In the genomic region with DNA sequence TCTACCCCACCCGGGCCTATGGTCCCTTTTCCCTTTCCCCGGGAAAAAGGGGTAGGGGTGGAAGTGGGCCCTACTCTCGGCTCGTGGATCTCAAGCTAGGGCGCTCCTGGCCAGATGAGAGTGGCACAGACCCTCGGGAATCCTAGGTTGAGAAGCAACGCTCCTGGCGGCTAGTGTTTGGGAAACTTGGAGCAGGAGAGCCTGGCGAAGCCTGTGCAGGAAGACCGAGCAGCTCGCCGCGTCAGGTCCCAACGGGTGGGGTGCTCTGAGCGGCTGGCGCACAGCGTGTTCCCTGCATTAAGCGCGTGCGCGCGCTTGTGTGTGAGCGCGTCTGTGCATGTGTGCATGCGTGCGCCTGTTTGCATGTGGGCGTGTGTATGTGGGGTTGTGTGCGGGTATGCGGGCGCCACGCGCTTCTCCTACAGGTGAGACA, we compare ENCODE assay signal across 8 cellular contexts. TPM values are rescaled to one million over a fixed set of nuclear protein-coding genes. Genes with fewer than 3 reads are reported as not detected.
A peak's percentile ranks its signal among the peaks of the same experiment; 100 is the strongest.
DNase-seq lines count a peak whose midpoint lies in the region; ATAC-seq, FAIRE-seq and TF ChIP-seq lines count a peak whose summit lies in the region.

No MANE protein-coding gene starts in this region.

- peak overlapping the region; percentile 1; the same call in 1 of the 2 replicates for H3K9ac ChIP-seq in OCI-LY1 (ENCODE audit: low read length)
- no peak overlapping the region for H3K9ac ChIP-seq in iPS-20b (ENCODE audit: low read depth, low read length)

- H3K4me1 ChIP-seq in OCI-LY1 (ENCODE audit: insufficient read depth, low read length, severe bottlenecking) (peaks cover 35% of the 10 kb centered on the region), iPS-20b (ENCODE audit: insufficient read depth, low read length) (peaks cover 19% of the 10 kb centered on the region; the same call in 1 of the 2 replicates)

- H3K9me2 ChIP-seq in OCI-LY1 (ENCODE audit: low read depth, low read length) = no peaks in the 10 kb centered on the region

- no peak for TF ChIP-seq CTCF in OCI-LY1 (IDR thresholded peaks at IDR 0.05; ENCODE audit: low read length)

- H3K4me3 Mint-ChIP-seq in activated naive CD8-positive, alpha-beta T cell treated with anti-CD3 and anti-CD28 coated beads, Interleukin-2, amount 50 U/mL, for 24 hours = peak overlapping the region; percentile 78

- in situ Hi-C loops in G401 (cut with HindIII; ENCODE audit: low sequenced_read_pairs) = no loop called here

- H3K27ac Mint-ChIP-seq in activated naive CD8-positive, alpha-beta T cell treated with anti-CD3 and anti-CD28 coated beads, Interleukin-2, amount 50 U/mL, for 24 hours = peak overlapping the region; percentile 60

- no peaks in the 10 kb centered on the region for H4K20me1 ChIP-seq in OCI-LY1 (ENCODE audit: insufficient read depth, low read length)

- H3K9me3 Mint-ChIP-seq in activated naive CD8-positive, alpha-beta T cell treated with anti-CD3 and anti-CD28 coated beads, Interleukin-2, amount 50 U/mL, for 24 hours = no peaks in the 10 kb centered on the region

- peaks cover 53% of the 10 kb centered on the region for H3K27me3 Mint-ChIP-seq in activated naive CD8-positive, alpha-beta T cell treated with anti-CD3 and anti-CD28 coated beads, Interleukin-2, amount 50 U/mL, for 24 hours

- H3K36me3 ChIP-seq in OCI-LY1 (ENCODE audit: insufficient read depth, low read length) (no peaks in the 10 kb centered on the region; the same call in 1 of the 2 replicates), iPS-20b (ENCODE audit: insufficient read depth, low read depth, low read length) (no peaks in the 10 kb centered on the region)

- no peaks in the 10 kb centered on the region for H3K9me3 ChIP-seq in OCI-LY1 (ENCODE audit: low read length)
- no peaks in the 10 kb centered on the region; the same call in 1 of the 2 replicates for H3K9me3 ChIP-seq in iPS-20b (ENCODE audit: insufficient read depth, low read depth, low read length)

- H3K4me1 Mint-ChIP-seq in activated naive CD8-positive, alpha-beta T cell treated with anti-CD3 and anti-CD28 coated beads, Interleukin-2, amount 50 U/mL, for 24 hours = peaks cover 37% of the 10 kb centered on the region

- ATAC-seq in GM21529 (IDR thresholded peaks at IDR 0.05; ENCODE audit: unreplicated experiment) = peak; percentile 66
- peak; percentile 59 for ATAC-seq in activated naive CD8-positive, alpha-beta T cell treated with anti-CD3 and anti-CD28 coated beads, Interleukin-2, amount 50 U/mL, for 24 hours

- no peak overlapping the region for H2AFZ ChIP-seq in OCI-LY1 (ENCODE audit: low read length)

- FAIRE-seq in RCC 7860 (lab: Jason Lieb, UNC) = no peak

- H3K4me3 ChIP-seq in OCI-LY1 (ENCODE audit: low read depth, low read length, poor library complexity, severe bottlenecking) (peak overlapping the region; percentile 57), iPS-20b (ENCODE audit: low read length) (peak overlapping the region; percentile 59)

- peak; percentile 48 for DNase-seq in DMS53 treated with DMSO at 0.1 percent for 48 hours (lab: John Stamatoyannopoulos, UW; ENCODE audit: unreplicated experiment)
- DNase-seq in activated naive CD8-positive, alpha-beta T cell treated with anti-CD3 and anti-CD28 coated beads, Interleukin-2, amount 50 U/mL, for 24 hours = peak; percentile 65
- DNase-seq in stimulated activated CD4-positive, alpha-beta T cell treated with anti-CD3 and anti-CD28 coated beads, TNF-alpha, amount 100 ng/mL, for 24 hours (ENCODE audit: low read depth in 3 of 3) = peak in 2 of 3 experiments; percentile 38 to 63
- DNase-seq in G401 (ENCODE audit: low spot score) = no peak
- DNase-seq in RCC 7860 (ENCODE audit: low spot score) = no peak

- H3K79me2 ChIP-seq in OCI-LY1 (ENCODE audit: insufficient read depth, low read length) = no peaks in the 10 kb centered on the region

- H3K27ac ChIP-seq in OCI-LY1 (ENCODE audit: low read depth, low read length, poor library complexity, severe bottlenecking) (no peak overlapping the region), iPS-20b (ENCODE audit: low read length) (no peak overlapping the region)

- H3K27me3 ChIP-seq in OCI-LY1 (ENCODE audit: insufficient read depth, low read length) (peaks cover 12% of the 10 kb centered on the region; the same call in 1 of the 2 replicates), iPS-20b (ENCODE audit: insufficient read depth, low read length) (peaks cover 100% of the 10 kb centered on the region)

- no peaks in the 10 kb centered on the region for H3K36me3 Mint-ChIP-seq in activated naive CD8-positive, alpha-beta T cell treated with anti-CD3 and anti-CD28 coated beads, Interleukin-2, amount 50 U/mL, for 24 hours (ENCODE audit: low read depth)

- H3F3A ChIP-seq in OCI-LY1 (ENCODE audit: insufficient read depth, low read length) = no peaks in the 10 kb centered on the region

- H3K4me2 ChIP-seq in OCI-LY1 (ENCODE audit: low read length) = peak overlapping the region; percentile 73

RNA-seq across cellular contexts. Expression of gene FLI1, which starts 7.1 kb away (rescaled TPM):
- 0.03 TPM in 1 of 2 replicates, not detected in the other for total RNA-seq in G401 (2014; rRNA removed; shearing (Covaris generic))

Comparison
In these comparisons a context has a peak if more than half of its experiments do, and no peak if none do; other contexts are left out.
1. DNase-seq: peak in DMS53 treated with DMSO at 0.1 percent for 48 hours (single experiment), activated naive CD8-positive, alpha-beta T cell treated with anti-CD3 and anti-CD28 coated beads, Interleukin-2, amount 50 U/mL, for 24 hours (single experiment) and stimulated activated CD4-positive, alpha-beta T cell treated with anti-CD3 and anti-CD28 coated beads, TNF-alpha, amount 100 ng/mL, for 24 hours (2 of 3); none in G401 (single experiment) and RCC 7860 (single experiment).